Comparison of ENCODE assay signal across 13 cellular contexts in the genomic region with DNA sequence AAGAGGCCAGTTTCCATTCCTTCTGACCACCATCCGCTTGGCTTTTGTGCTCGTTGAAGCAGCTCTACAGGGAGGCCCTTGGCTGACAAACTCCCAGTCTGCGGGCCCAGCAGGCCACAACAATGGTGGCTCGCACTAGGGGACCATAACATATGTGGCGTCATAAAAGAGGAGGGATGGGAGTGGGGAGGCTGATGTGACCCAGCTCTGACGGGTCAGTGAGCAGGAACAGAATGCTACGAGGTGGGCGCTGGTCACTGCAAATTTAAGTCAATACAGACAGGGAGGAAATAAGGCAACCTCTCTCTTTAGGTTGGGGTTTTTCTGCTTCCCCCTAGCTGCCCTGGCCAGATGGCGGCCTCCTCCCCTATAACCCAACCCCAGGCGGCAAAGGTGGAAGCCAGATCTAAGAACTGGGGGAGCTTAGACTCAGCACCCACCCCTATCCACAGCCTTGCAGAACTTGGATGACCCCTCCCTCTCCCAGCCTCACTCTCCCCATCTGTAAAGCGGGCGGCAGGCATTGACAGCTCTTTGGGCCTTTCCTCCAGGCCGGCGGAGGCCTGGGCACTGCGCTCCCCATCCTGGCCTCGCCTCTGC. TPM values are rescaled to one million over a fixed set of nuclear protein-coding genes. Genes with fewer than 3 reads are reported as not detected.
DNase-seq lines count a peak whose midpoint lies in the region; TF ChIP-seq lines count a peak whose summit lies in the region.
"Had no signal": no experiment of that assay in that cellular context is flagged by ENCODE, and none has a peak within 500 bp of the region (broad histone marks: within the 10 kb centered on the region; RNA-seq: fewer than 3 reads in every experiment).

No MANE protein-coding gene starts in this region.

- no peak for DNase-seq in NT2/D1 (ENCODE audit: low read depth, low spot score)
- no peak for DNase-seq in glutamatergic neuron
- DNase-seq in osteoblast (ENCODE audit: insufficient read length, low spot score, missing footprints), result peak; percentile 75
- DNase-seq in NCI-H1436 (lab: John Stamatoyannopoulos, UW), result no peak
- no peak for DNase-seq in mesenchymal stem cell
- DNase-seq in T1000 (lab: John Stamatoyannopoulos, UW), result no peak
- no peak for DNase-seq in RWPE1 (ENCODE audit: low spot score)
- DNase-seq: activated naive CD4-positive, alpha-beta T cell treated with anti-CD3 and anti-CD28 coated beads, Interleukin-2, amount 10 ng/mL, durations not matched to agents 7 days and 5 days; PC-3 had no signal

- peaks cover 3% of the 10 kb centered on the region for H3K9me3 Mint-ChIP-seq in glutamatergic neuron (ENCODE audit: unreplicated experiment)
- H3K9me3 Mint-ChIP-seq: activated naive CD4-positive, alpha-beta T cell treated with anti-CD3 and anti-CD28 coated beads, Interleukin-2, amount 10 ng/mL, durations not matched to agents 7 days and 5 days had no signal

- H3K9ac ChIP-seq in ES-I3 (ENCODE audit: low read depth, low read length) (peak overlapping the region; percentile 43; the same call in 1 of the 2 replicates), NT2/D1 (ENCODE audit: insufficient read length, low read depth) (no peak overlapping the region), mesenchymal stem cell (ENCODE audit: low read length) (no peak overlapping the region)

- H3K9me3 ChIP-seq in ES-I3 (ENCODE audit: control insufficient read depth, insufficient read depth, low read length), result peaks cover 6% of the 10 kb centered on the region
- no peaks in the 10 kb centered on the region for H3K9me3 ChIP-seq in NT2/D1 (ENCODE audit: insufficient read depth, low read length)
- no peaks in the 10 kb centered on the region for H3K9me3 ChIP-seq in osteoblast (ENCODE audit: low read depth, low read length)
- H3K9me3 ChIP-seq in mesenchymal stem cell (ENCODE audit: control insufficient read depth, low read length), result peaks cover 11% of the 10 kb centered on the region
- H3K9me3 ChIP-seq: thoracic aorta had no signal

- no peak overlapping the region for H2BK5ac ChIP-seq in mesenchymal stem cell (ENCODE audit: low read depth, low read length, poor library complexity, severe bottlenecking)

- H2BK12ac ChIP-seq in mesenchymal stem cell (ENCODE audit: low read length in 2 of 2), result no peak overlapping the region

- no peak overlapping the region for H2AFZ ChIP-seq in osteoblast (ENCODE audit: low read length)
- no peak overlapping the region for H2AFZ ChIP-seq in mesenchymal stem cell (ENCODE audit: low read depth, low read length)

- H3K27me3 ChIP-seq in NT2/D1 (ENCODE audit: insufficient read depth, insufficient read length), result peaks cover 52% of the 10 kb centered on the region
- peaks cover 58% of the 10 kb centered on the region for H3K27me3 ChIP-seq in osteoblast (ENCODE audit: insufficient read depth, low read length)
- peaks cover 32 to 64% of the 10 kb centered on the region in 2 experiments for H3K27me3 ChIP-seq in mesenchymal stem cell (ENCODE audit: control insufficient read depth in 1 of 2, insufficient read depth in 1 of 2, low read length in 2 of 2)

- H3K4me1 ChIP-seq in ES-I3 (ENCODE audit: insufficient read depth, low read length) (no peaks in the 10 kb centered on the region; the same call in 1 of the 2 replicates), NT2/D1 (ENCODE audit: insufficient read depth, insufficient read length) (no peaks in the 10 kb centered on the region), osteoblast (ENCODE audit: insufficient read depth, low read length) (no peaks in the 10 kb centered on the region), mesenchymal stem cell (ENCODE audit: control insufficient read depth, insufficient read depth, low read depth, low read length) (peaks cover 3% of the 10 kb centered on the region)

- H3K4me3 ChIP-seq in NT2/D1 (ENCODE audit: insufficient read length, low read depth) (peak overlapping the region; percentile 42), osteoblast (ENCODE audit: insufficient read depth, low read length) (no peak overlapping the region), mesenchymal stem cell (ENCODE audit: insufficient read depth in 1 of 2, low read depth in 1 of 2, low read length in 2 of 2) (no peak overlapping the region)
- H3K4me3 ChIP-seq: lung had no signal

- no peaks in the 10 kb centered on the region for H3K4me1 Mint-ChIP-seq in glutamatergic neuron (ENCODE audit: low read depth, unreplicated experiment)

- no peak overlapping the region for H3K27ac ChIP-seq in osteoblast (ENCODE audit: low read depth, low read length)
- no peak overlapping the region for H3K27ac ChIP-seq in mesenchymal stem cell (ENCODE audit: low read length, poor library complexity, severe bottlenecking)
- H3K27ac ChIP-seq in RWPE1, result no peak overlapping the region
- H3K27ac ChIP-seq: thoracic aorta had no signal

- no peak overlapping the region for H3K4me2 ChIP-seq in osteoblast (ENCODE audit: insufficient read depth, low read length)
- H3K4me2 ChIP-seq in mesenchymal stem cell (ENCODE audit: low read length, poor library complexity, severe bottlenecking), result no peak overlapping the region

- no peak overlapping the region for H2BK15ac ChIP-seq in mesenchymal stem cell (ENCODE audit: low read depth, poor library complexity, severe bottlenecking)

- CTCF ChIA-PET in RWPE1 (lab: Yijun Ruan, JAX), result interaction anchor here (1.2 kb wide), 1 partner anchor 17 kb away, joined by 3 read pairs; no protein-coding TSS in a partner anchor

- 70% methylated on average over 16 of the region's 16 CpGs for WGBS in mesenchymal stem cell

- no peak overlapping the region for H3K18ac ChIP-seq in mesenchymal stem cell (ENCODE audit: low read depth in 1 of 2, low read length in 2 of 2)

- no peak overlapping the region for H3K14ac ChIP-seq in mesenchymal stem cell (ENCODE audit: low read length in 2 of 2)

- peaks cover 7% of the 10 kb centered on the region for H3K27me3 Mint-ChIP-seq in glutamatergic neuron (ENCODE audit: unreplicated experiment)

- H2BK120ac ChIP-seq in mesenchymal stem cell (ENCODE audit: low read depth, low read length), result no peak overlapping the region

- H3K23ac ChIP-seq in mesenchymal stem cell (ENCODE audit: low read length in 2 of 2), result no peak overlapping the region

- H4K8ac ChIP-seq in mesenchymal stem cell (ENCODE audit: low read length), result no peak overlapping the region

- no peaks in the 10 kb centered on the region for H4K20me1 ChIP-seq in osteoblast (ENCODE audit: insufficient read depth, low read length)

- peak overlapping the region; percentile 59 for H3K4me3 Mint-ChIP-seq in glutamatergic neuron (ENCODE audit: unreplicated experiment)
- H3K4me3 Mint-ChIP-seq: activated naive CD4-positive, alpha-beta T cell treated with anti-CD3 and anti-CD28 coated beads, Interleukin-2, amount 10 ng/mL, durations not matched to agents 7 days and 5 days had no signal

- H3K27ac Mint-ChIP-seq in glutamatergic neuron (ENCODE audit: unreplicated experiment), result no peak overlapping the region
- H3K27ac Mint-ChIP-seq: activated naive CD4-positive, alpha-beta T cell treated with anti-CD3 and anti-CD28 coated beads, Interleukin-2, amount 10 ng/mL, durations not matched to agents 7 days and 5 days had no signal

- peaks cover 15% of the 10 kb centered on the region for H3K36me3 Mint-ChIP-seq in glutamatergic neuron (ENCODE audit: unreplicated experiment)
- H3K36me3 Mint-ChIP-seq: activated naive CD4-positive, alpha-beta T cell treated with anti-CD3 and anti-CD28 coated beads, Interleukin-2, amount 10 ng/mL, durations not matched to agents 7 days and 5 days had no signal

- POLR2A ChIA-PET in RWPE1 (lab: Yijun Ruan, JAX; ENCODE audit: low non-redundant PET), result no interaction called here

- H3K4ac ChIP-seq in mesenchymal stem cell (ENCODE audit: low read depth in 1 of 2, low read length in 2 of 2), result no peak overlapping the region

- no peak overlapping the region for H4K91ac ChIP-seq in mesenchymal stem cell (ENCODE audit: low read length)

- no peak overlapping the region for H2AK5ac ChIP-seq in mesenchymal stem cell (ENCODE audit: low read length, severe bottlenecking)

- H3K36me3 ChIP-seq in ES-I3 (ENCODE audit: insufficient read depth, low read length), result no peaks in the 10 kb centered on the region
- no peaks in the 10 kb centered on the region for H3K36me3 ChIP-seq in NT2/D1 (ENCODE audit: insufficient read depth, insufficient read length, low read length)
- H3K36me3 ChIP-seq in osteoblast (ENCODE audit: insufficient read depth, low read length), result no peaks in the 10 kb centered on the region
- no peaks in the 10 kb centered on the region for H3K36me3 ChIP-seq in mesenchymal stem cell (ENCODE audit: control insufficient read depth in 1 of 2, insufficient read depth in 2 of 2, low read depth in 1 of 2, low read length in 2 of 2)
- H3K36me3 ChIP-seq: thoracic aorta had no signal

- no peaks in the 10 kb centered on the region for H3K79me2 ChIP-seq in osteoblast (ENCODE audit: insufficient read depth, low read length)

- no peaks in the 10 kb centered on the region for H3K79me1 ChIP-seq in mesenchymal stem cell (replicated peaks; ENCODE audit: low read length, poor library complexity, severe bottlenecking)

- no peak for TF ChIP-seq CTCF in glutamatergic neuron (IDR thresholded peaks at IDR 0.05; ENCODE audit: partially characterized antibody, unreplicated experiment)
- TF ChIP-seq CTCF in osteoblast (IDR thresholded peaks at IDR 0.05; ENCODE audit: extremely low read depth, low read depth, low read length), result no peak
- no peak for TF ChIP-seq CTCF in RWPE1 (conservative IDR thresholded peaks at IDR 0.05; ENCODE audit: low read depth)

RNA-seq across cellular contexts. Expression of gene FRRS1L, which starts 0.8 kb away (rescaled TPM):
- total RNA-seq in glutamatergic neuron (ENCODE audit: unreplicated experiment) (4.4 TPM), osteoblast (0.29 and 0.36 TPM in 2 replicates)
- not detected for polyA plus RNA-seq in mesenchymal stem cell (2013, experiment 1 of 2)
- 0.01 TPM for polyA plus RNA-seq in mesenchymal stem cell (2013, experiment 2 of 2)
- total RNA-seq: HT1080, PC-3 had no signal

RNA-seq across cellular contexts. Expression of gene TMEM245, which starts 46.5 kb away (rescaled TPM):
- total RNA-seq in glutamatergic neuron (ENCODE audit: unreplicated experiment), result 26.5 TPM
- 45.2 and 46.9 TPM in 2 replicates for total RNA-seq in osteoblast
- polyA plus RNA-seq in mesenchymal stem cell (2013, experiment 1 of 2), result 37.3 TPM
- 38.3 TPM for polyA plus RNA-seq in mesenchymal stem cell (2013, experiment 2 of 2)
